In genomic region chr5:170265527-170265926, GRCh38 we compare ENCODE assay signal across 12 cellular contexts. TPM values are rescaled to one million over a fixed set of nuclear protein-coding genes. Genes with fewer than 3 reads are reported as not detected.
A peak's percentile ranks its signal among the peaks of the same experiment; 100 is the strongest.
DNase-seq lines count a peak whose midpoint lies in the region; ATAC-seq and TF ChIP-seq lines count a peak whose summit lies in the region.
"Had no signal": no experiment of that assay in that cellular context is flagged by ENCODE, and none has a peak within 500 bp of the region (broad histone marks: within the 10 kb centered on the region; RNA-seq: fewer than 3 reads in every experiment).

No MANE protein-coding gene starts in this region.

- no peaks in the 10 kb centered on the region for H3K27me3 Mint-ChIP-seq in natural killer cell treated with Interleukin-12 subunit alpha and Interleukin-12 subunit beta and Interleukin-15 and Interleukin-18, amount 100 ng/mL, for 72 hours

- H3K9me3 ChIP-seq in A673 (ENCODE audit: low read depth, low read length, poor library complexity, severe bottlenecking) = no peaks in the 10 kb centered on the region
- H3K9me3 ChIP-seq in fibroblast of lung (ENCODE audit: control insufficient read depth, insufficient read depth, low read depth, low read length) = no peaks in the 10 kb centered on the region

- intact Hi-C loops in A673 (cut with micrococcal nuclease; ENCODE audit: unreplicated experiment) = loop anchor here (5.0 kb wide), 1 partner anchor 367 kb away; no protein-coding TSS in a partner anchor

- H3K9me3 Mint-ChIP-seq in natural killer cell treated with Interleukin-12 subunit alpha and Interleukin-12 subunit beta and Interleukin-15 and Interleukin-18, amount 100 ng/mL, for 72 hours = no peaks in the 10 kb centered on the region

- H3K4me1 ChIP-seq in A673 (ENCODE audit: insufficient read depth, low read length, poor library complexity, severe bottlenecking) (no peaks in the 10 kb centered on the region), fibroblast of lung (ENCODE audit: control insufficient read depth, extremely low read depth, insufficient read depth, low read length) (no peaks in the 10 kb centered on the region)

- H3K79me2 ChIP-seq in fibroblast of lung (ENCODE audit: control insufficient read depth, insufficient read depth, low read length) = no peaks in the 10 kb centered on the region

- peak overlapping the region; percentile 88 to 90 for H3K27ac Mint-ChIP-seq in natural killer cell treated with Interleukin-12 subunit alpha and Interleukin-12 subunit beta and Interleukin-15 and Interleukin-18, amount 100 ng/mL, for 72 hours

- H3K36me3 ChIP-seq in A673 (ENCODE audit: insufficient read depth, low read length, poor library complexity, severe bottlenecking) (no peaks in the 10 kb centered on the region), fibroblast of lung (ENCODE audit: control insufficient read depth, insufficient read depth, low read length) (no peaks in the 10 kb centered on the region)

- H3K4me3 ChIP-seq in A673 (ENCODE audit: low read depth, low read length, poor library complexity, severe bottlenecking) (no peak overlapping the region), fibroblast of lung (replicated peaks in 1 of 4; ENCODE audit: control extremely low read depth in 1 of 4, insufficient read depth in 1 of 4, low read depth in 3 of 4, low read length in 4 of 4) (no peak overlapping the region)
- H3K4me3 ChIP-seq: SK-N-MC had no signal

- no peak overlapping the region for H2AFZ ChIP-seq in fibroblast of lung (ENCODE audit: low read length)

- peaks cover 7% of the 10 kb centered on the region for H3K27me3 ChIP-seq in A673 (replicated peaks; ENCODE audit: insufficient read depth, low read depth, low read length, poor library complexity)
- peaks cover 3% of the 10 kb centered on the region for H3K27me3 ChIP-seq in fibroblast of lung (ENCODE audit: control insufficient read depth, insufficient read depth, low read length)

- H3K4me2 ChIP-seq in fibroblast of lung (ENCODE audit: extremely low read depth, insufficient read depth, low read length) = no peak overlapping the region

- no TSS peak for BruUV-seq in A673 (replicated peaks; lab: Mats Ljungman, UMichigan)

- no peak for TF ChIP-seq CTCF in A673 (conservative IDR thresholded peaks at IDR 0.05; ENCODE audit: low read depth, low read length)
- no peak for TF ChIP-seq CTCF in fibroblast of lung (conservative IDR thresholded peaks at IDR 0.05 in 1 of 2, IDR thresholded peaks at IDR 0.05 in 1 of 2; ENCODE audit: low read depth in 1 of 2, low read length in 2 of 2)

- peaks cover 63 to 74% of the 10 kb centered on the region in 2 donors for H3K4me1 Mint-ChIP-seq in natural killer cell treated with Interleukin-12 subunit alpha and Interleukin-12 subunit beta and Interleukin-15 and Interleukin-18, amount 100 ng/mL, for 72 hours (ENCODE audit: low read depth in 2 of 2)

- CTCF ChIA-PET in A673 (lab: Charles Lee) = no interaction called here

- H3K9ac ChIP-seq in fibroblast of lung (ENCODE audit: insufficient read depth, low read length) = no peak overlapping the region

- no peak overlapping the region for H3K4me3 Mint-ChIP-seq in natural killer cell treated with Interleukin-12 subunit alpha and Interleukin-12 subunit beta and Interleukin-15 and Interleukin-18, amount 100 ng/mL, for 72 hours
- H3K4me3 Mint-ChIP-seq: CD14-positive monocyte had no signal

- H3K27ac ChIP-seq in A673 (ENCODE audit: low read depth, low read length, poor library complexity, severe bottlenecking) (no peak overlapping the region), fibroblast of lung (ENCODE audit: insufficient read depth, low read length) (no peak overlapping the region)
- H3K27ac ChIP-seq: HL-60, SK-N-MC had no signal

- ATAC-seq in natural killer cell treated with Interleukin-12 subunit alpha and Interleukin-12 subunit beta and Interleukin-15 and Interleukin-18, amount 100 ng/mL, for 72 hours = no peak
- ATAC-seq in HG02642 (IDR thresholded peaks at IDR 0.05; ENCODE audit: poor library complexity, unreplicated experiment) = no peak

- POLR2A ChIA-PET in A673 (lab: Charles Lee; ENCODE audit: low non-redundant PET) = no interaction called here

- H3K36me3 Mint-ChIP-seq in natural killer cell treated with Interleukin-12 subunit alpha and Interleukin-12 subunit beta and Interleukin-15 and Interleukin-18, amount 100 ng/mL, for 72 hours = peaks cover 62% of the 10 kb centered on the region

- no peaks in the 10 kb centered on the region for H4K20me1 ChIP-seq in fibroblast of lung (ENCODE audit: control insufficient read depth, extremely low read depth, insufficient read depth, low read length)

- peak; percentile 13 for DNase-seq in A673 (ENCODE audit: low spot score)
- DNase-seq in NCI-H69 (lab: John Stamatoyannopoulos, UW) = peak; percentile 28
- peak; percentile 14 to 31 for DNase-seq in fibroblast of lung (ENCODE audit: low read depth in 2 of 2)
- DNase-seq in natural killer cell treated with Interleukin-12 subunit alpha and Interleukin-12 subunit beta and Interleukin-15 and Interleukin-18, amount 100 ng/mL, for 72 hours (ENCODE audit: low spot score) = no peak
- DNase-seq in GOT3 (lab: John Stamatoyannopoulos, UW) = no peak
- DNase-seq in AG08395 (ENCODE audit: low spot score) = no peak
- no peak for DNase-seq in NCI-H1105 (lab: John Stamatoyannopoulos, UW)
- DNase-seq: NCI-H146 had no signal

RNA-seq across cellular contexts. Expression of gene LCP2, which starts 32.0 kb away (rescaled TPM):
- total RNA-seq in A673 (2021) = not detected in 2 replicates
- under 0.01 TPM in 1 of 2 replicates, not detected in the other for total RNA-seq in fibroblast of lung
- not detected in 2 replicates for polyA plus RNA-seq in fibroblast of lung
- not detected in 2 replicates for polyA plus RNA-seq in fibroblast of lung (2012)
- polyA minus RNA-seq in fibroblast of lung (ENCODE audit: low replicate concordance) = not detected in 2 replicates
- 100 to 1,000 TPM; 282 to 360 TPM for total RNA-seq in natural killer cell treated with Interleukin-12 subunit alpha and Interleukin-12 subunit beta and Interleukin-15 and Interleukin-18, amount 100 ng/mL, for 72 hours

RNA-seq across cellular contexts. Expression of gene C5orf58, which starts 32.7 kb away (rescaled TPM):
- total RNA-seq in A673 (2021) = not detected in 2 replicates
- not detected in 2 replicates for total RNA-seq in fibroblast of lung
- polyA plus RNA-seq in fibroblast of lung = not detected in 2 replicates
- polyA plus RNA-seq in fibroblast of lung (2012) = not detected in 2 replicates
- not detected in 2 replicates for polyA minus RNA-seq in fibroblast of lung (ENCODE audit: low replicate concordance)
- not detected for total RNA-seq in natural killer cell treated with Interleukin-12 subunit alpha and Interleukin-12 subunit beta and Interleukin-15 and Interleukin-18, amount 100 ng/mL, for 72 hours

Comparison
In these comparisons a context has a peak if more than half of its experiments do, and no peak if none do; other contexts are left out.
1. DNase-seq: peak in A673 (single experiment), NCI-H69 (single experiment) and fibroblast of lung (2 of 2); none in natural killer cell treated with Interleukin-12 subunit alpha and Interleukin-12 subunit beta and Interleukin-15 and Interleukin-18, amount 100 ng/mL, for 72 hours (single experiment), GOT3 (single experiment), AG08395 (single experiment) and NCI-H1105 (single experiment).
2. RNA of gene LCP2, which starts 32.0 kb away (total RNA-seq): 282 to 360 TPM in natural killer cell treated with Interleukin-12 subunit alpha and Interleukin-12 subunit beta and Interleukin-15 and Interleukin-18, amount 100 ng/mL, for 72 hours; not detected in A673 and under 0.01 TPM in fibroblast of lung; every median in the first group is over 100 times any median in the second.